ENCODE assay signal across 16 cellular contexts in genomic region chr16:47924950-47925349, GRCh38.
A peak's percentile ranks its signal among the peaks of the same experiment; 100 is the strongest.
DNase-seq lines count a peak whose midpoint lies in the region; ATAC-seq and TF ChIP-seq lines count a peak whose summit lies in the region.
"Had no signal": no experiment of that assay in that cellular context is flagged by ENCODE, and none has a peak within 500 bp of the region (broad histone marks: within the 10 kb centered on the region; RNA-seq: fewer than 3 reads in every experiment).

No MANE protein-coding gene starts in this region.

- H3K27me3 ChIP-seq in esophagus muscularis mucosa = no peaks in the 10 kb centered on the region

- DNase-seq in M059J (ENCODE audit: low read depth) = peak; percentile 44
- DNase-seq in NCI-H446 treated with DMSO at 0.1 percent for 48 hours (lab: John Stamatoyannopoulos, UW) = peak; percentile 59
- DNase-seq in cerebellar cortex (ENCODE audit: low spot score) = peak; percentile 95
- peak; percentile 74 for DNase-seq in esophagus muscularis mucosa (ENCODE audit: extremely low spot score)
- DNase-seq in hypothalamus (lab: John Stamatoyannopoulos, UW) = no peak
- no peak for DNase-seq in putamen (ENCODE audit: low spot score)
- DNase-seq: Calu3; CD4-positive, alpha-beta memory T cell; COR-L47; DMS53; DMS79 treated with DMSO at 0.1 percent for 48 hours; H9 had no signal

- 53% methylated on average over 2 of the region's 2 CpGs for WGBS in esophagus muscularis mucosa

- H3K9me3 ChIP-seq in esophagus muscularis mucosa = no peaks in the 10 kb centered on the region

- TF ChIP-seq CTCF in esophagus muscularis mucosa (IDR thresholded peaks at IDR 0.05) = no peak

- H3K36me3 ChIP-seq in esophagus muscularis mucosa = no peaks in the 10 kb centered on the region

- ATAC-seq in HG02642 (IDR thresholded peaks at IDR 0.05; ENCODE audit: poor library complexity, unreplicated experiment) (no peak), HG03521 (IDR thresholded peaks at IDR 0.05; ENCODE audit: unreplicated experiment) (no peak)
- ATAC-seq: GM23338, HCT116 had no signal

- no peak for TF ChIP-seq EP300 in esophagus muscularis mucosa (IDR thresholded peaks at IDR 0.05)

- no peaks in the 10 kb centered on the region for H3K4me1 ChIP-seq in esophagus muscularis mucosa

- no peak overlapping the region for H3K27ac ChIP-seq in esophagus muscularis mucosa (replicated peaks in 1 of 4)

- TF ChIP-seq POLR2A in esophagus muscularis mucosa (IDR thresholded peaks at IDR 0.05; ENCODE audit: low read depth) = no peak

- no peak overlapping the region for H3K4me3 ChIP-seq in esophagus muscularis mucosa
- H3K4me3 ChIP-seq: GM23338 had no signal

- intact Hi-C loops in esophagus muscularis mucosa (cut with DNase I) = no loop called here

Comparison
In these comparisons a context has a peak if more than half of its experiments do, and no peak if none do; other contexts are left out.
1. DNase-seq: peak in M059J (single experiment), NCI-H446 treated with DMSO at 0.1 percent for 48 hours (single experiment), cerebellar cortex (single experiment) and esophagus muscularis mucosa (single experiment); none in hypothalamus (0 of 51) and putamen (single experiment).